20 cellular contexts compared by ENCODE assay signal in genomic region chr7:28550580-28551205, GRCh38.
A peak's percentile ranks its signal among the peaks of the same experiment; 100 is the strongest.
DNase-seq lines count a peak whose midpoint lies in the region; ATAC-seq, FAIRE-seq and TF ChIP-seq lines count a peak whose summit lies in the region.
"Had no signal": no experiment of that assay in that cellular context is flagged by ENCODE, and none has a peak within 500 bp of the region (broad histone marks: within the 10 kb centered on the region; RNA-seq: fewer than 3 reads in every experiment).

No MANE protein-coding gene starts in this region.

- no peak overlapping the region for H3K4me2 ChIP-seq in Loucy (ENCODE audit: low read depth, low read length, poor library complexity, severe bottlenecking)

- no TSS peak for BruUV-seq in MCF 10A (replicated peaks; lab: Mats Ljungman, UMichigan)

- no peaks in the 10 kb centered on the region for H3K9me2 ChIP-seq in Loucy (replicated peaks; ENCODE audit: low read depth, low read length)

- no peaks in the 10 kb centered on the region for H3K27me3 ChIP-seq in Loucy (ENCODE audit: insufficient read depth, low read length, poor library complexity, severe bottlenecking)
- H3K27me3 ChIP-seq: BE2C, SJCRH30 had no signal

- H3K9me3 Mint-ChIP-seq in MCF 10A (ENCODE audit: unreplicated experiment), result no peaks in the 10 kb centered on the region

- no peak for ATAC-seq in HG02571 (IDR thresholded peaks at IDR 0.05; ENCODE audit: unreplicated experiment)
- ATAC-seq: HCT116, PC-3 had no signal

- no peak overlapping the region for H3K27ac Mint-ChIP-seq in MCF 10A (ENCODE audit: low read depth, unreplicated experiment)

- peak; percentile 44 for FAIRE-seq in RCC 7860 (lab: Jason Lieb, UNC)

- no peak overlapping the region for H3K4me3 Mint-ChIP-seq in MCF 10A (ENCODE audit: unreplicated experiment)
- H3K4me3 Mint-ChIP-seq: CD4-positive, alpha-beta memory T cell had no signal

- DNase-seq in NCI-H1105 treated with DMSO at 0.1 percent for 48 hours (lab: John Stamatoyannopoulos, UW) (peak; percentile 9), NCI-H1105 (lab: John Stamatoyannopoulos, UW) (no peak), RCC 7860 (ENCODE audit: low spot score) (no peak), renal cortical epithelial cell (ENCODE audit: low read depth) (peak; percentile 89), NOMO-1 treated with DMSO at 0.1 percent for 48 hours (lab: John Stamatoyannopoulos, UW; ENCODE audit: unreplicated experiment) (no peak), MCF 10A (ENCODE audit: unreplicated experiment) (no peak)
- DNase-seq: BE2C; Calu3; CD4-positive, alpha-beta memory T cell; DMS79 treated with DMSO at 0.1 percent for 48 hours; KBM-7; NCI-H1048; NCI-H187 treated with DMSO at 0.1 percent for 48 hours; NCI-H510A; PC-3; SJCRH30; T-helper 2 cell had no signal

- POLR2A ChIA-PET in MCF 10A (lab: Yijun Ruan, JAX), result interaction anchor here (0.7 kb wide), 2 partner anchors 12 to 145 kb away, joined by 3 read pairs; no protein-coding TSS in a partner anchor

- TF ChIP-seq CTCF in Loucy (conservative IDR thresholded peaks at IDR 0.05; ENCODE audit: low read length), result no peak
- TF ChIP-seq CTCF in MCF 10A (IDR thresholded peaks at IDR 0.05; ENCODE audit: unreplicated experiment), result no peak

- intact Hi-C loops in MCF 10A (cut with micrococcal nuclease), result no loop called here

- no peaks in the 10 kb centered on the region for H3F3A ChIP-seq in Loucy (ENCODE audit: low read depth)

- H3K36me3 Mint-ChIP-seq in MCF 10A (ENCODE audit: insufficient read depth, unreplicated experiment), result no peaks in the 10 kb centered on the region
- H3K36me3 Mint-ChIP-seq: CD4-positive, alpha-beta memory T cell had no signal

- CTCF ChIA-PET in MCF 10A (lab: Yijun Ruan, JAX), result interaction anchor here (1.4 kb wide), 1 partner anchor 252 kb away, joined by 5 read pairs; no protein-coding TSS in a partner anchor

- no peak overlapping the region for H3K4me3 ChIP-seq in Loucy (ENCODE audit: low read length, poor library complexity, severe bottlenecking)
- H3K4me3 ChIP-seq: SJCRH30 had no signal

- no peaks in the 10 kb centered on the region for H3K36me3 ChIP-seq in Loucy (ENCODE audit: insufficient read depth, low read length)
- H3K36me3 ChIP-seq: BE2C, SJCRH30 had no signal

- no peaks in the 10 kb centered on the region for H3K4me1 Mint-ChIP-seq in MCF 10A (ENCODE audit: insufficient read depth, unreplicated experiment)
- H3K4me1 Mint-ChIP-seq: CD4-positive, alpha-beta memory T cell had no signal

- H3K27me3 Mint-ChIP-seq in MCF 10A (ENCODE audit: insufficient read depth, unreplicated experiment), result peaks cover 22% of the 10 kb centered on the region

- H4K20me1 ChIP-seq in Loucy (ENCODE audit: insufficient read depth, low read length, poor library complexity, severe bottlenecking), result no peaks in the 10 kb centered on the region

- no peaks in the 10 kb centered on the region for H3K79me2 ChIP-seq in Loucy (ENCODE audit: insufficient read depth, low read length)

- no peak overlapping the region for H3K9ac ChIP-seq in Loucy (ENCODE audit: low read depth, low read length, poor library complexity, severe bottlenecking)

- peaks cover 4% of the 10 kb centered on the region; the same call in 1 of the 2 replicates for H3K9me3 ChIP-seq in Loucy (ENCODE audit: insufficient read depth, low read depth, low read length)
- H3K9me3 ChIP-seq: BE2C had no signal

- H2AFZ ChIP-seq in Loucy (ENCODE audit: low read length), result 0 out of 2 replicates have a peak overlapping the region, but pooled peaks have one; percentile 65

- H3K4me1 ChIP-seq in Loucy (ENCODE audit: insufficient read depth, low read length, poor library complexity, severe bottlenecking), result peaks cover 32% of the 10 kb centered on the region

Comparison
In these comparisons a context has a peak if more than half of its experiments do, and no peak if none do; other contexts are left out.
1. DNase-seq: peak in NCI-H1105 treated with DMSO at 0.1 percent for 48 hours (single experiment) and renal cortical epithelial cell (single experiment); none in NCI-H1105 (single experiment), RCC 7860 (single experiment), NOMO-1 treated with DMSO at 0.1 percent for 48 hours (single experiment) and MCF 10A (single experiment).